8 cellular contexts compared by ENCODE assay signal in genomic region chr5:10913846-10914245, GRCh38.
A peak's percentile ranks its signal among the peaks of the same experiment; 100 is the strongest.
DNase-seq lines count a peak whose midpoint lies in the region; ATAC-seq, FAIRE-seq and TF ChIP-seq lines count a peak whose summit lies in the region.
"Had no signal": no experiment of that assay in that cellular context is flagged by ENCODE, and none has a peak within 500 bp of the region (broad histone marks: within the 10 kb centered on the region; RNA-seq: fewer than 3 reads in every experiment).

No MANE protein-coding gene starts in this region.

- no peak for ATAC-seq in HG03457 (IDR thresholded peaks at IDR 0.05; ENCODE audit: unreplicated experiment)

- no peaks in the 10 kb centered on the region for H3K79me2 ChIP-seq in trophoblast cell (ENCODE audit: control insufficient read depth, insufficient read depth, low read length, poor library complexity)

- no peaks in the 10 kb centered on the region for H3K4me1 Mint-ChIP-seq in T-helper 2 cell treated with Interferon-gamma antibody and Interleukin-4, amounts not matched to agents 5 μg/mL and 100 μg/mL, for 36 hours (ENCODE audit: low read depth)

- H2AK5ac ChIP-seq in trophoblast cell (ENCODE audit: low read length) = no peak overlapping the region

- no peak overlapping the region for H3K18ac ChIP-seq in trophoblast cell (ENCODE audit: low read length)

- no peak overlapping the region for H3K9ac ChIP-seq in trophoblast cell (ENCODE audit: low read length)

- no peak overlapping the region for H3K27ac ChIP-seq in trophoblast cell (ENCODE audit: low read depth, low read length)

- H4K8ac ChIP-seq in trophoblast cell (ENCODE audit: low read depth, low read length) = no peak overlapping the region

- TF ChIP-seq POLR2A in H54 (IDR thresholded peaks at IDR 0.05; ENCODE audit: low read depth, low read length) = no peak

- FAIRE-seq in H54 (lab: Jason Lieb, UNC) = peak; percentile 45

- no peak overlapping the region for H3K14ac ChIP-seq in trophoblast cell (ENCODE audit: low read length)

- no peak overlapping the region for H3K4ac ChIP-seq in trophoblast cell (ENCODE audit: low read depth, low read length)

- H3K27ac Mint-ChIP-seq in T-helper 2 cell treated with Interferon-gamma antibody and Interleukin-4, amounts not matched to agents 5 μg/mL and 100 μg/mL, for 36 hours = no peak overlapping the region

- H2BK12ac ChIP-seq in trophoblast cell (ENCODE audit: low read length) = no peak overlapping the region

- no peaks in the 10 kb centered on the region for H3K27me3 Mint-ChIP-seq in T-helper 2 cell treated with Interferon-gamma antibody and Interleukin-4, amounts not matched to agents 5 μg/mL and 100 μg/mL, for 36 hours (ENCODE audit: low read depth)

- no peak for TF ChIP-seq CTCF in choroid plexus epithelial cell (conservative IDR thresholded peaks at IDR 0.05; ENCODE audit: low read depth, low read length)

- H3K23ac ChIP-seq in trophoblast cell (ENCODE audit: low read length) = no peak overlapping the region

- no peak overlapping the region for H3K4me3 ChIP-seq in choroid plexus epithelial cell (ENCODE audit: low read depth, low read length)
- no peak overlapping the region for H3K4me3 ChIP-seq in trophoblast cell (ENCODE audit: low read depth, low read length)

- H2BK120ac ChIP-seq in trophoblast cell (ENCODE audit: insufficient read depth, low read length, poor library complexity) = no peak overlapping the region

- DNase-seq in H54 (ENCODE audit: insufficient read length, low spot score) (peak; percentile 23), NOMO-1 treated with dmso at 0.1 percent for 144 hours (lab: John Stamatoyannopoulos, UW; ENCODE audit: unreplicated experiment) (peak; percentile 98), choroid plexus epithelial cell (ENCODE audit: low read depth) (peak; percentile 55), trophoblast cell (peak; percentile 12 to 35), D341Med (ENCODE audit: low spot score) (no peak)
- no peak for DNase-seq in T-helper 2 cell treated with Interferon-gamma antibody and Interleukin-4, amounts not matched to agents 5 μg/mL and 100 μg/mL, for 36 hours (ENCODE audit: low spot score)
- DNase-seq: stimulated activated CD4-positive, alpha-beta T cell treated with anti-CD3 and anti-CD28 coated beads, Interleukin-1b, Interleukin-23, amount 100 ng/mL, for 48 hours had no signal

- no peaks in the 10 kb centered on the region for H3K36me3 ChIP-seq in trophoblast cell (ENCODE audit: control insufficient read depth in 1 of 2, insufficient read depth in 2 of 2, low read length in 2 of 2)

- no peak overlapping the region for H4K91ac ChIP-seq in trophoblast cell (ENCODE audit: low read depth, low read length)

- H3K4me3 Mint-ChIP-seq in T-helper 2 cell treated with Interferon-gamma antibody and Interleukin-4, amounts not matched to agents 5 μg/mL and 100 μg/mL, for 36 hours = no peak overlapping the region

- no peak overlapping the region for H2AFZ ChIP-seq in trophoblast cell (ENCODE audit: insufficient read depth, low read length, poor library complexity)

- no peaks in the 10 kb centered on the region for H3K36me3 Mint-ChIP-seq in T-helper 2 cell treated with Interferon-gamma antibody and Interleukin-4, amounts not matched to agents 5 μg/mL and 100 μg/mL, for 36 hours (ENCODE audit: low read depth)

- no peaks in the 10 kb centered on the region for H3K9me3 Mint-ChIP-seq in T-helper 2 cell treated with Interferon-gamma antibody and Interleukin-4, amounts not matched to agents 5 μg/mL and 100 μg/mL, for 36 hours

- H2BK5ac ChIP-seq in trophoblast cell (ENCODE audit: low read depth, low read length, poor library complexity) = no peak overlapping the region

- no peaks in the 10 kb centered on the region for H3K4me1 ChIP-seq in trophoblast cell (ENCODE audit: control insufficient read depth in 1 of 2, insufficient read depth in 2 of 2, low read length in 2 of 2)

- H3K27me3 ChIP-seq in trophoblast cell (ENCODE audit: insufficient read depth, low read length) = no peaks in the 10 kb centered on the region

- no peaks in the 10 kb centered on the region for H3K79me1 ChIP-seq in trophoblast cell (ENCODE audit: low read length)

- no CpG with 5 or more reads among the region's 5 CpGs for WGBS in trophoblast cell (ENCODE audit: extremely low coverage, insufficient coverage, insufficient read length)

- no peak overlapping the region for H3K4me2 ChIP-seq in trophoblast cell (ENCODE audit: low read length)

- H4K12ac ChIP-seq in trophoblast cell (ENCODE audit: low read depth, low read length) = no peak overlapping the region

- H3K9me3 ChIP-seq in trophoblast cell (ENCODE audit: insufficient read depth, low read depth, low read length) = no peaks in the 10 kb centered on the region

Comparison
In these comparisons a context has a peak if more than half of its experiments do, and no peak if none do; other contexts are left out.
1. DNase-seq: peak in H54 (single experiment), NOMO-1 treated with dmso at 0.1 percent for 144 hours (single experiment), choroid plexus epithelial cell (single experiment) and trophoblast cell (2 of 2); none in T-helper 2 cell treated with Interferon-gamma antibody and Interleukin-4, amounts not matched to agents 5 μg/mL and 100 μg/mL, for 36 hours (single experiment) and D341Med (single experiment).